14 cellular contexts compared by ENCODE assay signal in genomic region chr5:150253416-150254208, GRCh38. TPM values are rescaled to one million over a fixed set of nuclear protein-coding genes. Genes with fewer than 3 reads are reported as not detected.
"Had no signal": no experiment of that assay in that cellular context is flagged by ENCODE, and none has a peak within 500 bp of the region (broad histone marks: within the 10 kb centered on the region; RNA-seq: fewer than 3 reads in every experiment).

No MANE protein-coding gene starts in this region.

- H3K27me3 Mint-ChIP-seq: activated CD4-positive, alpha-beta T cell treated with anti-CD3 and anti-CD28 coated beads for 36 hours; activated naive CD4-positive, alpha-beta T cell treated with anti-CD3 and anti-CD28 coated beads, Interleukin-2, amount 50 U/mL, for 24 hours had no signal

- H3K9me3 ChIP-seq: esophagus muscularis mucosa, pancreas had no signal

- H3K36me3 ChIP-seq: esophagus muscularis mucosa, pancreas had no signal

- H3K4me3 Mint-ChIP-seq: activated CD4-positive, alpha-beta T cell treated with anti-CD3 and anti-CD28 coated beads for 36 hours; activated naive CD4-positive, alpha-beta T cell treated with anti-CD3 and anti-CD28 coated beads, Interleukin-2, amount 50 U/mL, for 24 hours; neural crest cell; T-cell had no signal

- H3K4me1 ChIP-seq: esophagus muscularis mucosa, pancreas had no signal

- FAIRE-seq: endometrium, keratinocyte, pancreas, urothelium cell line had no signal

- H3K4me3 ChIP-seq: dorsolateral prefrontal cortex, esophagus muscularis mucosa, pancreas had no signal

- H3K9me3 Mint-ChIP-seq: activated naive CD4-positive, alpha-beta T cell treated with anti-CD3 and anti-CD28 coated beads, Interleukin-2, amount 50 U/mL, for 24 hours; activated T-helper 2 cell treated with anti-CD3 and anti-CD28 coated beads, Interferon-gamma antibody, Interleukin-2, Interleukin-4, amounts not matched to agents 10 μg/mL and 5 μg/mL and 100 μg/mL, durations not matched to agents 14 hours and 24 hours and 36 hours; neural crest cell; T-cell had no signal

- H3K36me3 Mint-ChIP-seq: activated naive CD4-positive, alpha-beta T cell treated with anti-CD3 and anti-CD28 coated beads, Interleukin-2, amount 50 U/mL, for 24 hours; T-cell had no signal

- H3K27ac Mint-ChIP-seq: activated CD4-positive, alpha-beta T cell treated with anti-CD3 and anti-CD28 coated beads for 36 hours; activated naive CD4-positive, alpha-beta T cell treated with anti-CD3 and anti-CD28 coated beads, Interleukin-2, amount 50 U/mL, for 24 hours; activated T-helper 2 cell treated with anti-CD3 and anti-CD28 coated beads, Interferon-gamma antibody, Interleukin-2, Interleukin-4, amounts not matched to agents 10 μg/mL and 5 μg/mL and 100 μg/mL, durations not matched to agents 14 hours and 24 hours and 36 hours; T-cell had no signal

- H3K27ac ChIP-seq: esophagus muscularis mucosa, pancreas had no signal

- DNase-seq: activated CD4-positive, alpha-beta T cell treated with anti-CD3 and anti-CD28 coated beads for 36 hours; anterior cingulate cortex; dorsolateral prefrontal cortex; pancreas; T-cell; T1000 had no signal

- ATAC-seq: activated CD4-positive, alpha-beta T cell treated with anti-CD3 and anti-CD28 coated beads for 36 hours; pancreas; T-cell had no signal

- H3K27me3 ChIP-seq: dorsolateral prefrontal cortex, esophagus muscularis mucosa, pancreas had no signal

- H3K4me1 Mint-ChIP-seq: activated CD4-positive, alpha-beta T cell treated with anti-CD3 and anti-CD28 coated beads for 36 hours; activated naive CD4-positive, alpha-beta T cell treated with anti-CD3 and anti-CD28 coated beads, Interleukin-2, amount 50 U/mL, for 24 hours; T-cell had no signal

RNA-seq across cellular contexts. Expression of gene CAMK2A, which starts 36.0 kb away (rescaled TPM):
- total RNA-seq: activated CD4-positive, alpha-beta T cell treated with anti-CD3 and anti-CD28 coated beads for 36 hours; activated T-helper 2 cell treated with anti-CD3 and anti-CD28 coated beads, Interferon-gamma antibody, Interleukin-2, Interleukin-4, amounts not matched to agents 10 μg/mL and 5 μg/mL and 100 μg/mL, durations not matched to agents 14 hours and 24 hours and 36 hours; T-cell had no signal
- polyA plus RNA-seq: liver had no signal

RNA-seq across cellular contexts. Expression of gene ARSI, which starts 49.1 kb away (rescaled TPM):
- total RNA-seq: activated CD4-positive, alpha-beta T cell treated with anti-CD3 and anti-CD28 coated beads for 36 hours; activated T-helper 2 cell treated with anti-CD3 and anti-CD28 coated beads, Interferon-gamma antibody, Interleukin-2, Interleukin-4, amounts not matched to agents 10 μg/mL and 5 μg/mL and 100 μg/mL, durations not matched to agents 14 hours and 24 hours and 36 hours had no signal
- polyA plus RNA-seq: pancreas had no signal
